In the genomic region with DNA sequence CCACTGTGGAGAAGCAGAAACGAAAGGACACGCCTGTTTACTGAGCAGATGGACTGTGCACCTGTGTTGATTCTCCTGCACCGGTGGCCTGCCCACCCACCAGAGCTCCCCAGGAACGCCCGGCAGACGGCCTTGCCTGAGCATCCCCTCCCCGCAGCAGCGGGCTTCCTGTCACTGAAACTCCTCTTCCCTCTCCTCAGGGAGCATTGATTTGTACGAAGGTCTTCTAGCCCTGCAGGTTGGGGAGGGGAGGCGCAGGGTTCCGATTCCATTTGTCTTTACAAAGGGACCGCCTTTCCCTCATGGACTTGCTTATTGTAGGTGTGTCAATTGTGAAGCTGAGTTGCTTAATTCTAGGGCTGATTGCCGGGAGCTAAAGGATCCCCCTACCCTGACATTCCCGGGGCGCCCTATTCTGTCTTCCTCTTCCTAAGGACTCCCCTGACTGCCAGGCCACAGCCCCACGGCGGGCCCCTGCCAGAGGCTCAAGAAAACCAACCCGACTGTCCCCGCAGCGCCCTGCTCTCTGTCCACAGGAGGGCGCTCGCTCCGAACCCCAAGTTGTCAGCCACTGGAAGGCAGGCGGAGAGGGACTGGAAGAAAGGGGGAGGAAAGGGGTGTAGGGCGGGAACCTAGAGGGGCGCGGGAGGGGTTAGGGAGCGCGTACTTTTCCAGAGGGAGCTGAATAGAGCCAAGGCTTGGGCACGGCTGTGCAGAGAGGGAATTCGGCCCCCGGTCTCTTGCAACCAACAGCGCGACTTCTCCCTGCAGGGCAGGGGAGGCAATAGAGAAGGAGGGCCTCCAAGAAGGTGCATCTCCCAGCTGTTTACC, we compare ENCODE assay signal across 8 cellular contexts. TPM values are rescaled to one million over a fixed set of nuclear protein-coding genes. Genes with fewer than 3 reads are reported as not detected.
A peak's percentile ranks its signal among the peaks of the same experiment; 100 is the strongest.
DNase-seq lines count a peak whose midpoint lies in the region; ATAC-seq and TF ChIP-seq lines count a peak whose summit lies in the region.

No MANE protein-coding gene starts in this region.

- peaks cover 33% of the 10 kb centered on the region for H3K36me3 Mint-ChIP-seq in T-helper 1 cell treated with Interleukin-12 subunit alpha and Interleukin-12 subunit beta and Interleukin-4 antibody, amounts not matched to agents 30 μg/mL and 1 μg/mL, for 36 hours (ENCODE audit: low read depth)

- WGBS in transverse colon (ENCODE audit: low coverage in 1 of 2), 2 donors: 0 to 18% methylated on average over 2 to 33 of the region's 34 CpGs

- peak overlapping the region; percentile 98 for H3K4me3 Mint-ChIP-seq in T-helper 1 cell treated with Interleukin-12 subunit alpha and Interleukin-12 subunit beta and Interleukin-4 antibody, amounts not matched to agents 30 μg/mL and 1 μg/mL, for 36 hours

- H3F3A ChIP-seq in DOHH2 (ENCODE audit: control insufficient read depth, insufficient read depth): no peaks in the 10 kb centered on the region

- H3K9me2 ChIP-seq in DOHH2 (replicated peaks; ENCODE audit: control insufficient read depth, low read length): no peaks in the 10 kb centered on the region

- H3K9me3 ChIP-seq in DOHH2 (ENCODE audit: control insufficient read depth, insufficient read depth, low read length) (no peaks in the 10 kb centered on the region), parathyroid adenoma (ENCODE audit: control insufficient read depth, low read length) (no peaks in the 10 kb centered on the region), transverse colon (no peaks in the 10 kb centered on the region)

- TF ChIP-seq CTCF in DOHH2 (IDR thresholded peaks at IDR 0.05; ENCODE audit: low read depth, low read length, poor library complexity, severe bottlenecking) (peak; percentile 91), parathyroid adenoma (IDR thresholded peaks at IDR 0.05) (peak; percentile 43), transverse colon (IDR thresholded peaks at IDR 0.05) (peak; percentile 86 to 97 (median 92))

- peaks cover 54% of the 10 kb centered on the region for H3K4me1 Mint-ChIP-seq in T-helper 1 cell treated with Interleukin-12 subunit alpha and Interleukin-12 subunit beta and Interleukin-4 antibody, amounts not matched to agents 30 μg/mL and 1 μg/mL, for 36 hours (ENCODE audit: low read depth)

- H3K9ac ChIP-seq in parathyroid adenoma: no peak overlapping the region

- no peaks in the 10 kb centered on the region for H4K20me1 ChIP-seq in DOHH2 (ENCODE audit: control insufficient read depth, insufficient read depth, low read depth, low read length)

- H3K27ac ChIP-seq in DOHH2 (ENCODE audit: low read depth, low read length): no peak overlapping the region
- no peak overlapping the region for H3K27ac ChIP-seq in parathyroid adenoma
- H3K27ac ChIP-seq in transverse colon: peak overlapping the region; percentile 95 to 100 (median 99)

- H3K27me3 ChIP-seq in DOHH2 (ENCODE audit: control insufficient read depth, low read length) (peaks cover 48% of the 10 kb centered on the region), parathyroid adenoma (ENCODE audit: control insufficient read depth, insufficient read depth, low read length) (no peaks in the 10 kb centered on the region), transverse colon (no peaks in the 10 kb centered on the region)

- H3K9me3 Mint-ChIP-seq in T-helper 1 cell treated with Interleukin-12 subunit alpha and Interleukin-12 subunit beta and Interleukin-4 antibody, amounts not matched to agents 30 μg/mL and 1 μg/mL, for 36 hours: no peaks in the 10 kb centered on the region

- no peak for TF ChIP-seq EP300 in transverse colon (IDR thresholded peaks at IDR 0.05; ENCODE audit: low read depth)

- H3K4me3 ChIP-seq in DOHH2 (ENCODE audit: low read length): no peak overlapping the region
- H3K4me3 ChIP-seq in parathyroid adenoma (ENCODE audit: low read depth, low read length): no peak overlapping the region
- peak overlapping the region; percentile 1 to 81 (median 74) for H3K4me3 ChIP-seq in transverse colon

- DNase-seq in NCI-H1092 (lab: John Stamatoyannopoulos, UW): peak; percentile 75
- DNase-seq in amniotic stem cell (lab: John Stamatoyannopoulos, UW): peak; percentile 77
- peak; percentile 88 for DNase-seq in left cardiac atrium
- peak; percentile 92 for DNase-seq in transverse colon

- H3K79me2 ChIP-seq in DOHH2 (ENCODE audit: control insufficient read depth, low read length) (no peaks in the 10 kb centered on the region), parathyroid adenoma (no peaks in the 10 kb centered on the region)

- ATAC-seq in left cardiac atrium (peak; percentile 43 to 49), HG03175 (IDR thresholded peaks at IDR 0.05; ENCODE audit: unreplicated experiment) (no peak)

- peak; percentile 80 for TF ChIP-seq POLR2A in transverse colon (IDR thresholded peaks at IDR 0.05)

- no peak overlapping the region for H2AFZ ChIP-seq in parathyroid adenoma

- H3K36me3 ChIP-seq in DOHH2 (ENCODE audit: control insufficient read depth, low read length) (no peaks in the 10 kb centered on the region), parathyroid adenoma (ENCODE audit: control insufficient read depth, insufficient read depth, low read length) (no peaks in the 10 kb centered on the region), transverse colon (no peaks in the 10 kb centered on the region)

- H3K4me2 ChIP-seq in DOHH2 (ENCODE audit: low read length) (no peak overlapping the region), parathyroid adenoma (ENCODE audit: low read length) (no peak overlapping the region)

- in situ Hi-C loops in transverse colon (cut with MboI; ENCODE audit: low pct_ligation_motif_present in 1 of 4, low pct_unique_long_range_greater_than_20kb in 1 of 4, low sequenced_read_pairs in 3 of 4): loop anchor here in 1 of 4 donors (25.0 kb wide), 1 partner anchor 454 kb away; a partner anchor contains a TSS

- peak overlapping the region; percentile 96 for H3K27ac Mint-ChIP-seq in T-helper 1 cell treated with Interleukin-12 subunit alpha and Interleukin-12 subunit beta and Interleukin-4 antibody, amounts not matched to agents 30 μg/mL and 1 μg/mL, for 36 hours

- H3K27me3 Mint-ChIP-seq in T-helper 1 cell treated with Interleukin-12 subunit alpha and Interleukin-12 subunit beta and Interleukin-4 antibody, amounts not matched to agents 30 μg/mL and 1 μg/mL, for 36 hours (ENCODE audit: low read depth): no peaks in the 10 kb centered on the region

- intact Hi-C loops in left cardiac atrium (cut with DNase I): loop anchor here in 1 of 2 donors (5.0 kb wide), 1 partner anchor 34 kb away; a partner anchor contains a TSS
- intact Hi-C loops in transverse colon (cut with DNase I; ENCODE audit: low total_unique reads): loop anchor here (1.0 kb wide), 1 partner anchor 35 kb away; no protein-coding TSS in a partner anchor

- peaks cover 6% of the 10 kb centered on the region; the same call in 1 of the 2 replicates for H3K4me1 ChIP-seq in DOHH2 (ENCODE audit: control insufficient read depth, low read length)
- H3K4me1 ChIP-seq in parathyroid adenoma: peaks cover 4% of the 10 kb centered on the region
- H3K4me1 ChIP-seq in transverse colon: peaks cover 17 to 58% (median 52%) of the 10 kb centered on the region in 4 donors

RNA-seq across cellular contexts. Expression of a gene that starts 2.8 kb away (rescaled TPM):
- total RNA-seq in left cardiac atrium (100 to 1,000 TPM; 449 to 518 TPM), transverse colon (100 to 1,000 TPM; 219 to 881 (median 433) TPM)

RNA-seq across cellular contexts. Expression of a gene that starts 7.8 kb away (rescaled TPM):
- not detected for total RNA-seq in left cardiac atrium
- not detected for total RNA-seq in transverse colon

RNA-seq across cellular contexts. Expression of a gene that starts 12.6 kb away (rescaled TPM):
- total RNA-seq in left cardiac atrium (100 to 1,000 TPM; 206 to 332 TPM), transverse colon (100 to 1,000 TPM in 1 of 4 donors, 10 to 100 TPM in 3; 40.8 to 138 (median 78.6) TPM)

RNA-seq across cellular contexts. Expression of a gene that starts 16.1 kb away (rescaled TPM):
- 1 to 10 TPM in 1 of 2 donors, under 1 TPM in 1; 0.77 to 3.3 TPM for total RNA-seq in left cardiac atrium
- under 1 TPM in 1 of 4 donors, not detected in 3; 0.64 TPM for total RNA-seq in transverse colon

RNA-seq across cellular contexts. Expression of a gene that starts 32.7 kb away (rescaled TPM):
- total RNA-seq in left cardiac atrium: under 1 TPM in 1 of 2 donors, not detected in 1; 0.84 TPM
- 1 to 10 TPM in 1 of 4 donors, not detected in 3; 2.2 TPM for total RNA-seq in transverse colon

Comparison
In these comparisons a context has a peak if more than half of its experiments do, and no peak if none do; other contexts are left out.
1. H3K27ac ChIP-seq: peak in transverse colon (4 of 4); none in DOHH2 (single experiment) and parathyroid adenoma (single experiment).
2. H3K4me3 ChIP-seq: peak in transverse colon (4 of 4); none in DOHH2 (single experiment) and parathyroid adenoma (single experiment).
3. Peak in every context shown above with its lines, with median percentiles within 50 percentile points of each other: CTCF ChIP-seq and DNase-seq.